Comparison of ENCODE assay signal across 17 cellular contexts in the genomic region with DNA sequence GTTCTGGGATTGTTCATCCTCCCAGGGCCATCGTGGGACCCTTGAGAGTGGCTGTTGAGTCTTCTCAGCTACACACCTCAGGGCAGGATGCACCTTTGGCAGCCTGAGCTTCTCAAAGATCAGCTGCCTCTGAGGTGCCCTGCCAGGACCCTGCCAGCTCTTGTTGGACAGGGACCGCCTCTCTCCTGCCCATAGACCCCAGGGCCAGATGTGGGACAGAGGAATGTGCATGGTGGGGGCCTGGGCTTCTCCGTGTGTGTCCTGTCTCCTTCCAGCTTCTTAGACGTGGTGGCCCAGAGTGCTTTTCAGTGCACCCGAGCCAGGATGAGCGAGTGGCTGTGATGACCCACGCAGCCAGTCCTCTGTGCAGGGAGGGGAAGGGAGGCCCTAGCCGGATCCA. TPM values are rescaled to one million over a fixed set of nuclear protein-coding genes. Genes with fewer than 3 reads are reported as not detected.
DNase-seq lines count a peak whose midpoint lies in the region; ATAC-seq, FAIRE-seq and TF ChIP-seq lines count a peak whose summit lies in the region.
"Had no signal": no experiment of that assay in that cellular context is flagged by ENCODE, and none has a peak within 500 bp of the region (broad histone marks: within the 10 kb centered on the region; RNA-seq: fewer than 3 reads in every experiment).

No MANE protein-coding gene starts in this region.

- H2AFZ ChIP-seq in osteoblast (ENCODE audit: low read length) = no peak overlapping the region

- H3K27ac ChIP-seq in RWPE1 (peak overlapping the region; percentile 6; the same call in 1 of the 2 replicates), kidney (ENCODE audit: low read depth in 2 of 2, low read length in 2 of 2) (no peak overlapping the region), osteoblast (ENCODE audit: low read depth, low read length) (no peak overlapping the region)

- no peaks in the 10 kb centered on the region for H3K79me2 ChIP-seq in osteoblast (ENCODE audit: insufficient read depth, low read length)

- H3K4me3 ChIP-seq in kidney (ENCODE audit: low read length in 2 of 2) (no peak overlapping the region), osteoblast (ENCODE audit: insufficient read depth, low read length) (no peak overlapping the region)
- H3K4me3 ChIP-seq: HAP-1 had no signal

- POLR2A ChIA-PET in RWPE1 (lab: Yijun Ruan, JAX; ENCODE audit: low non-redundant PET) = no interaction called here

- CTCF ChIA-PET in RWPE1 (lab: Yijun Ruan, JAX) = interaction anchor here (0.6 kb wide), 1 partner anchor 323 kb away, joined by 3 read pairs; no protein-coding TSS in a partner anchor

- TF ChIP-seq CTCF in RWPE1 (conservative IDR thresholded peaks at IDR 0.05; ENCODE audit: low read depth) (no peak), kidney (IDR thresholded peaks at IDR 0.05; ENCODE audit: borderline replicate concordance, extremely low read depth, insufficient read depth) (no peak), osteoblast (IDR thresholded peaks at IDR 0.05; ENCODE audit: extremely low read depth, low read depth, low read length) (no peak)

- no peak overlapping the region for H3K4me2 ChIP-seq in osteoblast (ENCODE audit: insufficient read depth, low read length)

- H3K9me3 ChIP-seq in kidney (ENCODE audit: control insufficient read depth in 1 of 2, low read length in 2 of 2) (no peaks in the 10 kb centered on the region), osteoblast (ENCODE audit: low read depth, low read length) (no peaks in the 10 kb centered on the region)
- H3K9me3 ChIP-seq: HAP-1 had no signal

- no peak for DNase-seq in RWPE1 (ENCODE audit: low spot score)
- DNase-seq in kidney = peak; percentile 43
- DNase-seq in osteoblast (ENCODE audit: insufficient read length, low spot score, missing footprints) = peak; percentile 35
- DNase-seq in cortex of kidney (lab: John Stamatoyannopoulos, UW) = no peak
- no peak for DNase-seq in SHP77 (lab: John Stamatoyannopoulos, UW)
- DNase-seq: C1 segment of cervical spinal cord; CD4-positive, alpha-beta memory T cell; COR-L47; DMS153; DND-41; GOT3; HFFc6 had no signal

- no peak for FAIRE-seq in kidney (lab: Jason Lieb, UNC)
- FAIRE-seq: G401.6, GM12892, H54 had no signal

- H3K4me1 ChIP-seq in kidney (ENCODE audit: control insufficient read depth in 1 of 2, insufficient read depth in 1 of 2, low read depth in 1 of 2, low read length in 2 of 2) = no peaks in the 10 kb centered on the region
- H3K4me1 ChIP-seq in osteoblast (ENCODE audit: insufficient read depth, low read length) = no peaks in the 10 kb centered on the region
- H3K4me1 ChIP-seq: HAP-1 had no signal

- no peak for ATAC-seq in HG03521 (IDR thresholded peaks at IDR 0.05; ENCODE audit: unreplicated experiment)

- H3K27me3 ChIP-seq in osteoblast (ENCODE audit: insufficient read depth, low read length) = no peaks in the 10 kb centered on the region

- intact Hi-C loops in kidney (cut with DNase I) = no loop called here

- no peak overlapping the region for H3K9ac ChIP-seq in kidney (ENCODE audit: low read length in 2 of 2)

- H4K20me1 ChIP-seq in osteoblast (ENCODE audit: insufficient read depth, low read length) = no peaks in the 10 kb centered on the region

- H3K36me3 ChIP-seq in kidney (ENCODE audit: control insufficient read depth in 1 of 2, insufficient read depth in 2 of 2, low read length in 2 of 2) (no peaks in the 10 kb centered on the region), osteoblast (ENCODE audit: insufficient read depth, low read length) (peaks cover 51% of the 10 kb centered on the region)

RNA-seq across cellular contexts. Expression of a gene that starts 5.9 kb away (rescaled TPM):
- total RNA-seq in kidney (40.5 TPM), osteoblast (18.9 and 22.1 TPM in 2 replicates)
- polyA plus RNA-seq in kidney (ENCODE audit: insufficient read depth, low read depth, low replicate concordance) = 41.1 TPM

RNA-seq across cellular contexts. Expression of a gene that starts 32.9 kb away (rescaled TPM):
- total RNA-seq in kidney = 0.94 TPM
- 0.41 TPM for polyA plus RNA-seq in kidney (ENCODE audit: insufficient read depth, low read depth, low replicate concordance)
- total RNA-seq in osteoblast = 1.8 and 2.1 TPM in 2 replicates
- polyA plus RNA-seq: CD4-positive, alpha-beta memory T cell had no signal

Comparison
In these comparisons a context has a peak if more than half of its experiments do, and no peak if none do; other contexts are left out.
1. DNase-seq: peak in kidney (single experiment) and osteoblast (single experiment); none in RWPE1 (single experiment), cortex of kidney (single experiment) and SHP77 (0 of 2).